ENCODE assay signal across 11 cellular contexts in the genomic region with DNA sequence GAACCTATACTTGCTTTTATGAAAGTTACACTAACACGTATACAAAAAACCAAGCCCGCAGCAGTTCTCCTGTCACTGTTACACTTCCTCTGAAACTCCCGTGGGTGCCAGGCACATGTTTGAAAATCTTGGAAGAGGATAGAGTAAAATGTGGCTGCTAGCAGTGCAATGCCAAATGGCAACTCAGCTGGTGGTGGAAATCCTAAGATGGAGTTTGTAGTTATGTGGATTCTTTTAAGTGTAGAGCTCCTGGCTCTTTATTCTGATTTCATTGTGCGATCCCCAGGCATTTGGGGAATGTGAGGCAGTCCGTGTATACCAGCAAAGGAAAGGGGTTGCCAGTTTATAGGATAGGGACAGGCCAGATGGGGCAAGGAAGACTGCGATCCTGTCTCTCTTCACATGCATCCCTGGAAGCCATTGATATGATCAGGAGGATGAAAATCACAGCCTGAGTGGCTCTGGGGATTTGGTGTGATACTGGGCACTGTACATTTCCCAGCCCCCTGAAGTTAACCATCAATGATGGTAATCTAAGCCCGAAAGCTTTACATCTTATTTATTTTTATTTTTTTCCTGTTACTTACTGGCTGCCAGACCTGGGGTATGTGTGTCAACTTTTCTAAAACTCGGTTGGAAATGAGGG. TPM values are rescaled to one million over a fixed set of nuclear protein-coding genes. Genes with fewer than 3 reads are reported as not detected.
DNase-seq lines count a peak whose midpoint lies in the region; ATAC-seq and TF ChIP-seq lines count a peak whose summit lies in the region.
"Had no signal": no experiment of that assay in that cellular context is flagged by ENCODE, and none has a peak within 500 bp of the region (broad histone marks: within the 10 kb centered on the region; RNA-seq: fewer than 3 reads in every experiment).

No MANE protein-coding gene starts in this region.

- H3K4me3 ChIP-seq in A673 (ENCODE audit: low read depth, low read length, poor library complexity, severe bottlenecking) (peak overlapping the region; percentile 50), brain microvascular endothelial cell (ENCODE audit: low read depth, low read length) (peak overlapping the region; percentile 75), colonic mucosa (no peak overlapping the region)

- no peak for DNase-seq in A673 (ENCODE audit: low spot score)
- peak; percentile 12 for DNase-seq in GM03348 (ENCODE audit: low spot score)
- no peak for DNase-seq in brain microvascular endothelial cell
- peak; percentile 31 for DNase-seq in kidney glomerular epithelial cell (lab: John Stamatoyannopoulos, UW)
- no peak for DNase-seq in colonic mucosa
- DNase-seq in NCI-H345 treated with DMSO at 0.1 percent for 48 hours (lab: John Stamatoyannopoulos, UW; ENCODE audit: unreplicated experiment): no peak
- DNase-seq: COR-L47, NCI-H524 treated with DMSO at 0.1 percent for 48 hours had no signal

- H3K36me3 ChIP-seq in A673 (ENCODE audit: insufficient read depth, low read length, poor library complexity, severe bottlenecking) (no peaks in the 10 kb centered on the region), brain microvascular endothelial cell (replicated peaks) (no peaks in the 10 kb centered on the region), colonic mucosa (no peaks in the 10 kb centered on the region)

- H3K27me3 ChIP-seq in A673 (replicated peaks; ENCODE audit: insufficient read depth, low read depth, low read length, poor library complexity) (peaks cover 14% of the 10 kb centered on the region), brain microvascular endothelial cell (replicated peaks) (no peaks in the 10 kb centered on the region), colonic mucosa (peaks cover 5% of the 10 kb centered on the region)

- H3K9ac ChIP-seq in colonic mucosa (ENCODE audit: low read depth in 2 of 2, low read length in 2 of 2): no peak overlapping the region

- H3K27ac ChIP-seq in A673 (ENCODE audit: low read depth, low read length, poor library complexity, severe bottlenecking): no peak overlapping the region
- H3K27ac ChIP-seq in brain microvascular endothelial cell: no peak overlapping the region
- H3K27ac ChIP-seq in colonic mucosa: no peak overlapping the region

- intact Hi-C loops in A673 (cut with micrococcal nuclease; ENCODE audit: unreplicated experiment) (no loop called here), colonic mucosa (cut with DNase I) (no loop called here)

- no peaks in the 10 kb centered on the region for H3K9me3 ChIP-seq in A673 (ENCODE audit: low read depth, low read length, poor library complexity, severe bottlenecking)
- no peaks in the 10 kb centered on the region for H3K9me3 ChIP-seq in colonic mucosa

- no peak for TF ChIP-seq CTCF in A673 (conservative IDR thresholded peaks at IDR 0.05; ENCODE audit: low read depth, low read length)
- TF ChIP-seq CTCF in brain microvascular endothelial cell (IDR thresholded peaks at IDR 0.05; ENCODE audit: low read depth, low read length, missing control alignments): no peak
- no peak for TF ChIP-seq CTCF in colonic mucosa (IDR thresholded peaks at IDR 0.05)

- in situ Hi-C loops in brain microvascular endothelial cell (cut with HindIII; ENCODE audit: low pct_ligation_motif_present, low sequenced_read_pairs): no loop called here

- H3K4me1 ChIP-seq in A673 (ENCODE audit: insufficient read depth, low read length, poor library complexity, severe bottlenecking) (no peaks in the 10 kb centered on the region), colonic mucosa (no peaks in the 10 kb centered on the region)

- POLR2A ChIA-PET in A673 (lab: Charles Lee; ENCODE audit: low non-redundant PET): no interaction called here

- CTCF ChIA-PET in A673 (lab: Charles Lee): no interaction called here

- no peak for ATAC-seq in HG03139 (IDR thresholded peaks at IDR 0.05; ENCODE audit: unreplicated experiment)
- no peak for ATAC-seq in activated CD4-positive, CD25-positive, alpha-beta regulatory T cell treated with anti-CD3 and anti-CD28 coated beads, Interleukin-2, amount 50 U/mL, for 24 hours

- no TSS peak for BruUV-seq in A673 (replicated peaks; lab: Mats Ljungman, UMichigan)

RNA-seq across cellular contexts. Expression of gene STAC, which starts 1.1 kb away (rescaled TPM):
- 1.9 and 2.0 TPM in 2 replicates for total RNA-seq in A673 (2021)
- total RNA-seq in colonic mucosa: 1 to 10 TPM in 1 of 2 donors, under 1 TPM in 1; 0.42 to 1.1 TPM
- total RNA-seq: osteocyte had no signal

Comparison
In these comparisons a context has a peak if more than half of its experiments do, and no peak if none do; other contexts are left out.
1. DNase-seq: peak in GM03348 (single experiment) and kidney glomerular epithelial cell (single experiment); none in A673 (single experiment), brain microvascular endothelial cell (single experiment), colonic mucosa (single experiment) and NCI-H345 treated with DMSO at 0.1 percent for 48 hours (single experiment).